Comparison of ENCODE assay signal across 2 cellular contexts in the genomic region with DNA sequence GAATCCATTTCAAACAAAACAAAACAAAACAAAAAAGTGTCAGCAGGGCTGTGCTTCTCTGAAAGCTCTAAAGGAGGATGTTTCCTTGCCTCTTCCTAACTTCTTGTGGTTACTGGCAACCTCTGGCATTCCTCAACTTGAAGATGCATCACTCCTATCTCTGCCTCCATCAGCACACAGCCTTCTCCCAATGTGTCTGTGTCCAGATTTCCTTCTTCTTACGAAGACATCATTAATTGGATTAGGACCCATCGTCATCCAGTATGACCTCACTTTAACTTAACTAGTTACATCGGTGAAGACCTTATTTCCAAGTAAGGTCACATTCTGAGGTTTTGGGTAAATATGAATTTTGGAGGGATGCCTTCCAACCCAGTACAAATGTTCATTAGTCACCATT.
TF ChIP-seq lines count a peak whose summit lies in the region.

No MANE protein-coding gene starts in this region.

TF ChIP-seq in H1, 55 proteins besides CTCF, POLR2A, EP300 and RAD21:
- TF ChIP-seq SAP30 (IDR thresholded peaks at IDR 0.05; ENCODE audit: insufficient read depth, insufficient replicate concordance, low read length): no peak
- TF ChIP-seq KDM1A (IDR thresholded peaks at IDR 0.05; ENCODE audit: borderline replicate concordance, low read length): no peak
- TF ChIP-seq RBBP5 (IDR thresholded peaks at IDR 0.05; ENCODE audit: borderline replicate concordance, low read depth, low read length): no peak
- no peak for TF ChIP-seq HDAC6 (IDR thresholded peaks at IDR 0.05; ENCODE audit: low read depth, low read length)
- no peak for TF ChIP-seq TAF7 (optimal IDR thresholded peaks at IDR 0.05; ENCODE audit: borderline replicate concordance, low read depth, low read length)
- no peak for TF ChIP-seq CREB1 (IDR thresholded peaks at IDR 0.05)
- TF ChIP-seq, protein P1, sequence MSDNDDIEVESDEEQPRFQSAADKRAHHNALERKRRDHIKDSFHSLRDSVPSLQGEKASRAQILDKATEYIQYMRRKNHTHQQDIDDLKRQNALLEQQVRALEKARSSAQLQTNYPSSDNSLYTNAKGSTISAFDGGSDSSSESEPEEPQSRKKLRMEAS (IDR thresholded peaks at IDR 0.05): no peak
- TF ChIP-seq POU5F1 (IDR thresholded peaks at IDR 0.05; ENCODE audit: low read depth, low read length): no peak
- no peak for TF ChIP-seq BACH1 (IDR thresholded peaks at IDR 0.05; ENCODE audit: low read length)
- no peak for TF ChIP-seq EZH2 (IDR thresholded peaks at IDR 0.05; ENCODE audit: low read depth, low read length, severe bottlenecking)
- no peak for TF ChIP-seq JUND (IDR thresholded peaks at IDR 0.05; ENCODE audit: low read length)
- no peak for TF ChIP-seq SP1 (IDR thresholded peaks at IDR 0.05; ENCODE audit: low read depth, low read length)
- TF ChIP-seq CHD2 (IDR thresholded peaks at IDR 0.05; ENCODE audit: low read length): no peak
- no peak for TF ChIP-seq CTBP2 (IDR thresholded peaks at IDR 0.05; ENCODE audit: borderline replicate concordance, insufficient read depth, insufficient read length, low read length)
- no peak for TF ChIP-seq KDM4A (IDR thresholded peaks at IDR 0.05; ENCODE audit: low read depth, low read length, severe bottlenecking)

TF ChIP-seq in GM23338, 12 proteins besides CTCF, POLR2A, EP300 and RAD21:
- no peak for TF ChIP-seq STAT1 (IDR thresholded peaks at IDR 0.05; ENCODE audit: unreplicated experiment)
- TF ChIP-seq, protein P2, sequence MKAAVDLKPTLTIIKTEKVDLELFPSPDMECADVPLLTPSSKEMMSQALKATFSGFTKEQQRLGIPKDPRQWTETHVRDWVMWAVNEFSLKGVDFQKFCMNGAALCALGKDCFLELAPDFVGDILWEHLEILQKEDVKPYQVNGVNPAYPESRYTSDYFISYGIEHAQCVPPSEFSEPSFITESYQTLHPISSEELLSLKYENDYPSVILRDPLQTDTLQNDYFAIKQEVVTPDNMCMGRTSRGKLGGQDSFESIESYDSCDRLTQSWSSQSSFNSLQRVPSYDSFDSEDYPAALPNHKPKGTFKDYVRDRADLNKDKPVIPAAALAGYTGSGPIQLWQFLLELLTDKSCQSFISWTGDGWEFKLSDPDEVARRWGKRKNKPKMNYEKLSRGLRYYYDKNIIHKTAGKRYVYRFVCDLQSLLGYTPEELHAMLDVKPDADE (IDR thresholded peaks at IDR 0.05): no peak
- no peak for TF ChIP-seq ZNF331 (CRISPR knock-in tag; IDR thresholded peaks at IDR 0.05; ENCODE audit: low read depth)
- no peak for TF ChIP-seq ZNF114 (CRISPR knock-in tag; IDR thresholded peaks at IDR 0.05)
- TF ChIP-seq EZH2 (IDR thresholded peaks at IDR 0.05; ENCODE audit: low read depth, unreplicated experiment): no peak
- no peak for TF ChIP-seq EZH2phosphoT487 (IDR thresholded peaks at IDR 0.05; ENCODE audit: unreplicated experiment)
